10 cellular contexts compared by ENCODE assay signal in genomic region chr12:109054124-109054513, GRCh38. TPM values are rescaled to one million over a fixed set of nuclear protein-coding genes. Genes with fewer than 3 reads are reported as not detected.
DNase-seq lines count a peak whose midpoint lies in the region; ATAC-seq, FAIRE-seq and TF ChIP-seq lines count a peak whose summit lies in the region.
"Not testable (repeated sequence)": the region's sequence is repeated elsewhere in the genome, so short reads cannot be mapped to it uniquely, and the experiment has no call there.
"Had no signal": no experiment of that assay in that cellular context is flagged by ENCODE, and none has a peak within 500 bp of the region (broad histone marks: within the 10 kb centered on the region; RNA-seq: fewer than 3 reads in every experiment).

No MANE protein-coding gene starts in this region.

- not testable (repeated sequence) for H3K36me3 ChIP-seq in ACC112 (ENCODE audit: insufficient read depth, low read length); KMS-11 (ENCODE audit: insufficient read depth); astrocyte (ENCODE audit: insufficient read depth, low read length)

- not testable (repeated sequence) for DNase-seq in activated CD4-positive, alpha-beta T cell treated with anti-CD3 and anti-CD28 coated beads, Interleukin-2, amount 10 ng/mL, durations not matched to agents 7 days and 5 days; astrocyte (ENCODE audit: low read depth); fibroblast of pulmonary artery (ENCODE audit: low read depth); naive B cell
- DNase-seq in stimulated activated effector memory CD8-positive, alpha-beta T cell treated with anti-CD3 and anti-CD28 coated beads, Interleukin-12 subunit alpha, Interleukin-12 subunit beta, amount 100 ng/mL, for 72 hours (ENCODE audit: low spot score in 2 of 2): peak in 1 of 2 donors; percentile 48

- H3K4me2 ChIP-seq in KMS-11: peak overlapping the region; percentile 69
- H3K4me2 ChIP-seq in astrocyte (ENCODE audit: low read length): peak overlapping the region; percentile 88

- H4K20me1 ChIP-seq in KMS-11 (ENCODE audit: insufficient read depth); astrocyte (ENCODE audit: insufficient read depth, low read length): not testable (repeated sequence)

- not testable (repeated sequence) for FAIRE-seq in astrocyte (lab: Jason Lieb, UNC)

- peak overlapping the region; percentile 100 for H2AFZ ChIP-seq in ACC112 (ENCODE audit: low read length, unreplicated experiment)
- H2AFZ ChIP-seq in KMS-11 (ENCODE audit: low read depth): peak overlapping the region; percentile 80
- H2AFZ ChIP-seq in astrocyte (ENCODE audit: low read depth, low read length): not testable (repeated sequence)

- peak overlapping the region; percentile 21; the same call in 1 of the 2 replicates for H3K27ac ChIP-seq in ACC112 (ENCODE audit: low read depth, low read length)
- peak overlapping the region; percentile 45 for H3K27ac ChIP-seq in KMS-11
- H3K27ac ChIP-seq in astrocyte (ENCODE audit: low read depth, low read length): not testable (repeated sequence)

- CTCF ChIA-PET in activated CD4-positive, alpha-beta T cell treated with anti-CD3 and anti-CD28 coated beads, Interleukin-2, amount 10 ng/mL, durations not matched to agents 7 days and 5 days (lab: Charles Lee): interaction anchor here (1.6 kb wide), 1 partner anchor 39 kb away, joined by 7 read pairs; the partner anchor contains the start of gene ALKBH2

- peak overlapping the region; percentile 99 for H3K27ac Mint-ChIP-seq in activated CD4-positive, alpha-beta T cell treated with anti-CD3 and anti-CD28 coated beads, Interleukin-2, amount 10 ng/mL, durations not matched to agents 7 days and 5 days
- not testable (repeated sequence) for H3K27ac Mint-ChIP-seq in astrocyte (ENCODE audit: unreplicated experiment)
- H3K27ac Mint-ChIP-seq in naive B cell: peak overlapping the region; percentile 91 to 99 (median 96)
- H3K27ac Mint-ChIP-seq in stimulated activated effector memory CD8-positive, alpha-beta T cell treated with anti-CD3 and anti-CD28 coated beads, Interleukin-12 subunit alpha, Interleukin-12 subunit beta, amount 100 ng/mL, for 72 hours: peak overlapping the region; percentile 92

- H3K27me3 Mint-ChIP-seq in activated CD4-positive, alpha-beta T cell treated with anti-CD3 and anti-CD28 coated beads, Interleukin-2, amount 10 ng/mL, durations not matched to agents 7 days and 5 days; astrocyte (ENCODE audit: low read depth, unreplicated experiment); naive B cell: not testable (repeated sequence)

- peak; percentile 5 for ATAC-seq in GM18909 (IDR thresholded peaks at IDR 0.05; ENCODE audit: poor library complexity, unreplicated experiment)
- ATAC-seq in naive B cell (ENCODE audit: low read depth in 2 of 2): peak; percentile 1
- not testable (repeated sequence) for ATAC-seq in stimulated activated effector memory CD8-positive, alpha-beta T cell treated with anti-CD3 and anti-CD28 coated beads, Interleukin-12 subunit alpha, Interleukin-12 subunit beta, amount 100 ng/mL, for 72 hours

- H3K9me3 Mint-ChIP-seq in activated CD4-positive, alpha-beta T cell treated with anti-CD3 and anti-CD28 coated beads, Interleukin-2, amount 10 ng/mL, durations not matched to agents 7 days and 5 days; astrocyte (ENCODE audit: unreplicated experiment); naive B cell; stimulated activated effector memory CD8-positive, alpha-beta T cell treated with anti-CD3 and anti-CD28 coated beads, Interleukin-12 subunit alpha, Interleukin-12 subunit beta, amount 100 ng/mL, for 72 hours: not testable (repeated sequence)

- TF ChIP-seq CTCF in KMS-11 (conservative IDR thresholded peaks at IDR 0.05; ENCODE audit: low read depth, low read length); astrocyte (IDR thresholded peaks at IDR 0.05; ENCODE audit: insufficient read depth, low read depth, low read length); fibroblast of pulmonary artery (IDR thresholded peaks at IDR 0.05; ENCODE audit: low read length, missing control alignments): not testable (repeated sequence)

- peak overlapping the region; percentile 21 for H3K9ac ChIP-seq in KMS-11
- not testable (repeated sequence) for H3K9ac ChIP-seq in astrocyte (ENCODE audit: low read length)

- H3K27me3 ChIP-seq in ACC112 (ENCODE audit: insufficient read depth, low read length); KMS-11 (ENCODE audit: insufficient read depth, low read depth); astrocyte (ENCODE audit: insufficient read depth, low read length): not testable (repeated sequence)

- H3K4me3 ChIP-seq in ACC112 (ENCODE audit: low read depth, low read length) (peak overlapping the region; percentile 99), fibroblast of pulmonary artery (replicated peaks; ENCODE audit: low read depth, low read length) (peak overlapping the region; percentile 95)
- H3K4me3 ChIP-seq in KMS-11 (IDR thresholded peaks at IDR 0.05; ENCODE audit: insufficient read depth, low read depth, low read length); astrocyte (ENCODE audit: insufficient read depth, low read depth, low read length): not testable (repeated sequence)

- peak overlapping the region; percentile 99 for H3K4me3 Mint-ChIP-seq in activated CD4-positive, alpha-beta T cell treated with anti-CD3 and anti-CD28 coated beads, Interleukin-2, amount 10 ng/mL, durations not matched to agents 7 days and 5 days
- peak overlapping the region; percentile 96 for H3K4me3 Mint-ChIP-seq in astrocyte (ENCODE audit: unreplicated experiment)
- H3K4me3 Mint-ChIP-seq in naive B cell: peak overlapping the region; percentile 93 to 99 (median 97)
- peak overlapping the region; percentile 99 for H3K4me3 Mint-ChIP-seq in stimulated activated effector memory CD8-positive, alpha-beta T cell treated with anti-CD3 and anti-CD28 coated beads, Interleukin-12 subunit alpha, Interleukin-12 subunit beta, amount 100 ng/mL, for 72 hours

- H3K4me1 ChIP-seq in ACC112 (ENCODE audit: control insufficient read depth, insufficient read depth, low read length, unreplicated experiment); KMS-11 (ENCODE audit: low read depth, poor library complexity, severe bottlenecking); astrocyte (ENCODE audit: insufficient read depth, low read length): not testable (repeated sequence)

- peaks cover 11% of the 10 kb centered on the region for H3K36me3 Mint-ChIP-seq in activated CD4-positive, alpha-beta T cell treated with anti-CD3 and anti-CD28 coated beads, Interleukin-2, amount 10 ng/mL, durations not matched to agents 7 days and 5 days (ENCODE audit: low read depth)
- not testable (repeated sequence) for H3K36me3 Mint-ChIP-seq in astrocyte (ENCODE audit: low read depth, unreplicated experiment); naive B cell
- H3K36me3 Mint-ChIP-seq in stimulated activated effector memory CD8-positive, alpha-beta T cell treated with anti-CD3 and anti-CD28 coated beads, Interleukin-12 subunit alpha, Interleukin-12 subunit beta, amount 100 ng/mL, for 72 hours: peaks cover 20% of the 10 kb centered on the region

- H3K79me2 ChIP-seq in ACC112 (ENCODE audit: control insufficient read depth, insufficient read depth, low read length, unreplicated experiment) (peaks cover 15% of the 10 kb centered on the region), astrocyte (ENCODE audit: insufficient read depth, low read length) (peaks cover 18% of the 10 kb centered on the region)
- not testable (repeated sequence) for H3K79me2 ChIP-seq in KMS-11 (ENCODE audit: insufficient read depth, low read depth)

- H3K4me1 Mint-ChIP-seq in activated CD4-positive, alpha-beta T cell treated with anti-CD3 and anti-CD28 coated beads, Interleukin-2, amount 10 ng/mL, durations not matched to agents 7 days and 5 days: peaks cover 15% of the 10 kb centered on the region
- not testable (repeated sequence) for H3K4me1 Mint-ChIP-seq in astrocyte (ENCODE audit: low read depth, unreplicated experiment)
- peaks cover 20 to 26% (median 23%) of the 10 kb centered on the region in 3 donors for H3K4me1 Mint-ChIP-seq in naive B cell
- H3K4me1 Mint-ChIP-seq in stimulated activated effector memory CD8-positive, alpha-beta T cell treated with anti-CD3 and anti-CD28 coated beads, Interleukin-12 subunit alpha, Interleukin-12 subunit beta, amount 100 ng/mL, for 72 hours: peaks cover 26% of the 10 kb centered on the region

- POLR2A ChIA-PET in activated CD4-positive, alpha-beta T cell treated with anti-CD3 and anti-CD28 coated beads, Interleukin-2, amount 10 ng/mL, durations not matched to agents 7 days and 5 days (lab: Charles Lee): interaction anchor here (1.0 kb wide), 1 partner anchor 39 kb away, joined by 3 read pairs; the partner anchor contains the start of gene ALKBH2

- not testable (repeated sequence) for H3K9me3 ChIP-seq in astrocyte (ENCODE audit: insufficient read depth, low read depth, low read length)

RNA-seq across cellular contexts. Expression of gene USP30, which starts 1.7 kb away (rescaled TPM):
- 1 to 10 TPM; 5.5 to 7.2 TPM for total RNA-seq in activated CD4-positive, alpha-beta T cell treated with anti-CD3 and anti-CD28 coated beads, Interleukin-2, amount 10 ng/mL, durations not matched to agents 7 days and 5 days
- 12.1 and 15.9 TPM in 2 replicates for total RNA-seq in astrocyte
- 10 to 100 TPM in 4 of 6 donors, 1 to 10 TPM in 2; 3.7 to 16.3 (median 12.4) TPM for polyA plus RNA-seq in naive B cell (ENCODE audit: low read depth in 6 of 6)

RNA-seq across cellular contexts. Expression of gene SVOP, which starts 33.3 kb away (rescaled TPM):
- total RNA-seq in activated CD4-positive, alpha-beta T cell treated with anti-CD3 and anti-CD28 coated beads, Interleukin-2, amount 10 ng/mL, durations not matched to agents 7 days and 5 days: not detected
- not detected in 2 replicates for total RNA-seq in astrocyte
- polyA plus RNA-seq in naive B cell (ENCODE audit: low read depth in 6 of 6): not detected
- total RNA-seq: A172, mesenteric fat pad had no signal

RNA-seq across cellular contexts. Expression of gene ALKBH2, which starts 39.2 kb away (rescaled TPM):
- total RNA-seq in activated CD4-positive, alpha-beta T cell treated with anti-CD3 and anti-CD28 coated beads, Interleukin-2, amount 10 ng/mL, durations not matched to agents 7 days and 5 days: 10 to 100 TPM in 1 of 2 experiments, 1 to 10 TPM in 1; 10.0 to 13.0 TPM
- 5.1 and 6.0 TPM in 2 replicates for total RNA-seq in astrocyte
- polyA plus RNA-seq in naive B cell (ENCODE audit: low read depth in 6 of 6): 10 to 100 TPM; 12.3 to 20.8 (median 17.7) TPM

RNA-seq across cellular contexts. Expression of gene UNG, which starts 43.3 kb away (rescaled TPM):
- 10 to 100 TPM; 40.2 to 45.2 TPM for total RNA-seq in activated CD4-positive, alpha-beta T cell treated with anti-CD3 and anti-CD28 coated beads, Interleukin-2, amount 10 ng/mL, durations not matched to agents 7 days and 5 days
- total RNA-seq in astrocyte: 20.5 and 21.9 TPM in 2 replicates
- 10 to 100 TPM; 13.7 to 25.7 (median 23.1) TPM for polyA plus RNA-seq in naive B cell (ENCODE audit: low read depth in 6 of 6)
